ENCODE assay signal across 36 cellular contexts in genomic region chr4:19831644-19832285, GRCh38.
DNase-seq lines count a peak whose midpoint lies in the region; ATAC-seq and TF ChIP-seq lines count a peak whose summit lies in the region.
"Had no signal": no experiment of that assay in that cellular context is flagged by ENCODE, and none has a peak within 500 bp of the region (broad histone marks: within the 10 kb centered on the region; RNA-seq: fewer than 3 reads in every experiment).

No MANE protein-coding gene starts in this region.

- H3K36me3 Mint-ChIP-seq in chondrocyte (ENCODE audit: low read depth) = no peaks in the 10 kb centered on the region
- H3K36me3 Mint-ChIP-seq: activated naive CD4-positive, alpha-beta T cell treated with anti-CD3 and anti-CD28 coated beads, Interleukin-2, amount 50 U/mL, for 72 hours had no signal

- TF ChIP-seq CTCF in AG10803 (conservative IDR thresholded peaks at IDR 0.05; ENCODE audit: low read length) (no peak), astrocyte of the spinal cord (IDR thresholded peaks at IDR 0.05; ENCODE audit: low read depth, low read length) (no peak), foreskin fibroblast (IDR thresholded peaks at IDR 0.05; ENCODE audit: low read depth, low read length) (no peak), chondrocyte (IDR thresholded peaks at IDR 0.05) (no peak)

- no peak for ATAC-seq in HG03196 (IDR thresholded peaks at IDR 0.05; ENCODE audit: unreplicated experiment)
- ATAC-seq: activated naive CD4-positive, alpha-beta T cell treated with anti-CD3 and anti-CD28 coated beads, Interleukin-2, amount 50 U/mL, for 72 hours; left colon; Panc1 had no signal

- H3K4me3 ChIP-seq in AG10803 (ENCODE audit: low read length) (no peak overlapping the region), astrocyte of the spinal cord (ENCODE audit: low read depth, low read length) (no peak overlapping the region), foreskin fibroblast (ENCODE audit: low read depth in 1 of 2, low read length in 2 of 2) (no peak overlapping the region)
- H3K4me3 ChIP-seq: colonic mucosa, hepatocyte, MG63, ovary, tibial nerve had no signal

- in situ Hi-C loops in astrocyte of the spinal cord (cut with HindIII; ENCODE audit: low sequenced_read_pairs) = no loop called here

- H3K9me3 Mint-ChIP-seq in chondrocyte (ENCODE audit: low read depth) = no peaks in the 10 kb centered on the region
- H3K9me3 Mint-ChIP-seq: nephron progenitor cell had no signal

- H3K4me1 Mint-ChIP-seq in chondrocyte (ENCODE audit: low read depth) = peaks cover 14% of the 10 kb centered on the region
- H3K4me1 Mint-ChIP-seq: nephron progenitor cell had no signal

- H3K4me3 Mint-ChIP-seq in chondrocyte (ENCODE audit: unreplicated experiment) = no peak overlapping the region
- H3K4me3 Mint-ChIP-seq: nephron progenitor cell had no signal

- no peak overlapping the region for H3K27ac Mint-ChIP-seq in chondrocyte (ENCODE audit: unreplicated experiment)
- H3K27ac Mint-ChIP-seq: activated naive CD4-positive, alpha-beta T cell treated with anti-CD3 and anti-CD28 coated beads, Interleukin-2, amount 50 U/mL, for 72 hours; activated T-helper 2 cell treated with anti-CD3 and anti-CD28 coated beads, Interferon-gamma antibody, Interleukin-2, Interleukin-4, amounts not matched to agents 10 μg/mL and 5 μg/mL and 100 μg/mL, durations not matched to agents 14 hours and 24 hours and 36 hours; nephron progenitor cell had no signal

- H3K27me3 Mint-ChIP-seq in chondrocyte (ENCODE audit: low read depth) = peaks cover 1% of the 10 kb centered on the region

- DNase-seq in AG10803 (ENCODE audit: low read depth) (peak; percentile 29), HS-5 (ENCODE audit: low read depth) (peak; percentile 6), astrocyte of the spinal cord (ENCODE audit: low read depth, low spot score) (peak; percentile 48), foreskin fibroblast (peak; percentile 43 to 71), SK-N-DZ (ENCODE audit: low spot score) (no peak), chondrocyte (ENCODE audit: low spot score) (no peak), NK-92 (lab: John Stamatoyannopoulos, UW; ENCODE audit: unreplicated experiment) (no peak)
- DNase-seq: activated CD4-positive, alpha-beta T cell treated with anti-CD3 and anti-CD28 coated beads for 48 hours; activated CD8-positive, alpha-beta memory T cell treated with anti-CD3 and anti-CD28 coated beads for 24 hours; activated T-cell treated with anti-CD3 and anti-CD28 coated beads for 4 hours; amygdala; C1 segment of cervical spinal cord; colonic mucosa; DMS153; effector memory CD4-positive, alpha-beta T cell; GOT3; KG1; left colon; NCI-H2081; NCI-H226; NCI-H69; nephron progenitor cell; ovary; SIG-M5; stimulated activated CD4-positive, alpha-beta T cell treated with anti-CD3 and anti-CD28 coated beads, Interleukin-15, amount 100 ng/mL, for 24 hours; stimulated activated CD4-positive, alpha-beta T cell treated with anti-CD3 and anti-CD28 coated beads, Interleukin-4, amount 100 ng/mL, for 4 hours; SW 1271; T-helper 9 cell; WERI-Rb-1 had no signal

Comparison
In these comparisons a context has a peak if more than half of its experiments do, and no peak if none do; other contexts are left out.
1. DNase-seq: peak in AG10803 (single experiment), HS-5 (single experiment), astrocyte of the spinal cord (single experiment) and foreskin fibroblast (2 of 2); none in SK-N-DZ (single experiment), chondrocyte (single experiment) and NK-92 (single experiment).